In genomic region chr1:39575191-39576015, GRCh38 we compare ENCODE assay signal across 1 cellular context.
TF ChIP-seq lines count a peak whose summit lies in the region.

No MANE protein-coding gene starts in this region.

TF ChIP-seq in HEK293, 187 proteins besides CTCF, POLR2A, EP300 and RAD21 (continued from another document):
- TF ChIP-seq ZNF362 (tag by site-specific recombination; IDR thresholded peaks at IDR 0.05): no peak
- peak; percentile 50 for TF ChIP-seq ZBTB8A (tag by site-specific recombination; IDR thresholded peaks at IDR 0.05)
- peak; percentile 71; the same call in 1 of the 2 replicates for TF ChIP-seq ZNF629 (tag by site-specific recombination; IDR thresholded peaks at IDR 0.05)
- TF ChIP-seq RBAK (tag by site-specific recombination; IDR thresholded peaks at IDR 0.05): no peak
- 0 out of 2 replicates have a peak, but pooled peaks have one; percentile 13 for TF ChIP-seq GFI1B (tag by site-specific recombination; IDR thresholded peaks at IDR 0.05)
- TF ChIP-seq ZNF37A (tag by site-specific recombination; IDR thresholded peaks at IDR 0.05): no peak
- no peak for TF ChIP-seq ZNF426 (tag by site-specific recombination; IDR thresholded peaks at IDR 0.05)
- 0 out of 2 replicates have a peak, but pooled peaks have one; percentile 12 for TF ChIP-seq ZNF561 (tag by site-specific recombination; IDR thresholded peaks at IDR 0.05; ENCODE audit: borderline replicate concordance)
- TF ChIP-seq ZNF148 (tag by site-specific recombination; IDR thresholded peaks at IDR 0.05; ENCODE audit: borderline replicate concordance): no peak
- TF ChIP-seq ZIC2 (tag by site-specific recombination; IDR thresholded peaks at IDR 0.05): peak; percentile 95
- no peak for TF ChIP-seq ZNF785 (tag by site-specific recombination; IDR thresholded peaks at IDR 0.05)
- peak; percentile 89 for TF ChIP-seq ZFHX2 (tag by site-specific recombination; conservative IDR thresholded peaks at IDR 0.05)
- 0 out of 2 replicates have a peak, but pooled peaks have one; percentile 31 for TF ChIP-seq SP2 (tag by site-specific recombination; IDR thresholded peaks at IDR 0.05)
